ENCODE assay signal across 9 cellular contexts in the genomic region with DNA sequence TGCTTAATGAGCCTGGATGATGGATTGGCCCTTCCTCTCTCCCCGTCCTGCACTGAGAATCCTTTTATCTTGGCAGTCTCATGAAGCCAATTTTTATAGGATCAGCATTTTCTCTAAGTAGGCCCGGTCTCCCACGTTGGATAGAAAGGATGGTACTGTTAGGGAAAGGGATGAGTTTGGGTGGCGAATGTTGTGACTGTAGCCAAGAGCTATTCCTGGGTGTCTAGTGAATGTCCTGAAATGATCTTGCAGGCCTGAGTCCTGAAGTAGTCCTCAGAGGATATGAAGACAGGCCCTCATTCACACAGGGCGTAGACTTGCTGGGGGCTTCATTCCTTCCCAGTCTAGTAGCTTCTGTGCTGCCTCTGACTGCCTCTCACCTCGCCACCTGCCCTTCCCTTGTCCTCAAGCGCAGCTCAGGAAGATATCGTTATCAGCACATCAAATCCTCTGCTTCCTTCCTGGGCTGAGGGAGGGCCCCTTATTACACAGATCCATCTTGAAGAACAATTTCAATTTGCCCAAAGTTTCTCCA.
DNase-seq lines count a peak whose midpoint lies in the region; ATAC-seq lines count a peak whose summit lies in the region.
"Had no signal": no experiment of that assay in that cellular context is flagged by ENCODE, and none has a peak within 500 bp of the region (broad histone marks: within the 10 kb centered on the region; RNA-seq: fewer than 3 reads in every experiment).

No MANE protein-coding gene starts in this region.

- DNase-seq in NCI-H82 (lab: John Stamatoyannopoulos, UW) (peak; percentile 51), NCI-H82 treated with DMSO at 0.1 percent for 48 hours (lab: John Stamatoyannopoulos, UW; ENCODE audit: unreplicated experiment) (no peak), amniotic epithelial cell (ENCODE audit: low read depth) (peak; percentile 9)
- DNase-seq in stimulated activated naive CD8-positive, alpha-beta T cell treated with anti-CD3 and anti-CD28 coated beads, Interleukin-15, amount 100 ng/mL, for 72 hours = no peak
- no peak for DNase-seq in stimulated activated CD4-positive, alpha-beta T cell treated with anti-CD3 and anti-CD28 coated beads, Interleukin-1b, Interleukin-23, amount 100 ng/mL, for 48 hours
- DNase-seq in stimulated activated CD4-positive, alpha-beta T cell treated with anti-CD3 and anti-CD28 coated beads, Interleukin-15, amount 100 ng/mL, for 24 hours = no peak

- peaks cover 93% of the 10 kb centered on the region for H3K4me1 Mint-ChIP-seq in stimulated activated naive CD8-positive, alpha-beta T cell treated with anti-CD3 and anti-CD28 coated beads, Interleukin-15, amount 100 ng/mL, for 72 hours

- peak overlapping the region; percentile 35 for H3K27ac ChIP-seq in layer of hippocampus (ENCODE audit: low read depth, low read length)
- H3K27ac ChIP-seq: 22Rv1 had no signal

- peak overlapping the region; percentile 89 to 96 for H3K4me3 Mint-ChIP-seq in stimulated activated naive CD8-positive, alpha-beta T cell treated with anti-CD3 and anti-CD28 coated beads, Interleukin-15, amount 100 ng/mL, for 72 hours

- no peak for ATAC-seq in stimulated activated naive CD8-positive, alpha-beta T cell treated with anti-CD3 and anti-CD28 coated beads, Interleukin-15, amount 100 ng/mL, for 72 hours
- no peak for ATAC-seq in HG03432 (IDR thresholded peaks at IDR 0.05; ENCODE audit: unreplicated experiment)

- no peaks in the 10 kb centered on the region for H3K27me3 Mint-ChIP-seq in stimulated activated naive CD8-positive, alpha-beta T cell treated with anti-CD3 and anti-CD28 coated beads, Interleukin-15, amount 100 ng/mL, for 72 hours

- H3K9me3 Mint-ChIP-seq in stimulated activated naive CD8-positive, alpha-beta T cell treated with anti-CD3 and anti-CD28 coated beads, Interleukin-15, amount 100 ng/mL, for 72 hours = no peaks in the 10 kb centered on the region

- H3K27ac Mint-ChIP-seq in stimulated activated naive CD8-positive, alpha-beta T cell treated with anti-CD3 and anti-CD28 coated beads, Interleukin-15, amount 100 ng/mL, for 72 hours = peak overlapping the region; percentile 56 to 93

- no peaks in the 10 kb centered on the region for H3K27me3 ChIP-seq in layer of hippocampus (ENCODE audit: control insufficient read depth, insufficient read depth, low read length)

Comparison
In these comparisons a context has a peak if more than half of its experiments do, and no peak if none do; other contexts are left out.
1. DNase-seq: peak in NCI-H82 (single experiment) and amniotic epithelial cell (single experiment); none in NCI-H82 treated with DMSO at 0.1 percent for 48 hours (single experiment), stimulated activated naive CD8-positive, alpha-beta T cell treated with anti-CD3 and anti-CD28 coated beads, Interleukin-15, amount 100 ng/mL, for 72 hours (0 of 2), stimulated activated CD4-positive, alpha-beta T cell treated with anti-CD3 and anti-CD28 coated beads, Interleukin-1b, Interleukin-23, amount 100 ng/mL, for 48 hours (single experiment) and stimulated activated CD4-positive, alpha-beta T cell treated with anti-CD3 and anti-CD28 coated beads, Interleukin-15, amount 100 ng/mL, for 24 hours (single experiment).